Comparison of ENCODE assay signal across 9 cellular contexts in the genomic region with DNA sequence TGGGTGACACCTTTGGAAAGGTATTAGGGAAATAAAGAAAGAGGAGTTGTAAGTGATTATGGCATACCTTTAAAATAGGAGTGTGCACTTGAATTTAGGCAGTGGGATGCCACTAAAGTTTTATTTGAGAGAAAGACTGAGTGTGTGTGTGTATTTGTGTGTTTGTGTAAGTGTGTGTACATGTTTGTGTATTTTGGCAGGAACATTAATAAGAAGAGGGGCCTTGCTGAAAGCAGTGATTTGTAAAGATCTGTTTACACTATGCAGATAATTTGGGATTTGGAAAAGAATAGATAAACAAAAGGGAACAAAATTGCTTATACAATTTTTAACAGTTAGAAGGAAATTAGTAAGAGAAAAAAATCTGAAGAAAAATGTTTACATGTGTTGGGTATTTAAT.
"Had no signal": no experiment of that assay in that cellular context is flagged by ENCODE, and none has a peak within 500 bp of the region (broad histone marks: within the 10 kb centered on the region; RNA-seq: fewer than 3 reads in every experiment).

No MANE protein-coding gene starts in this region.

- H3K4me2 ChIP-seq: GM23338 had no signal

- H3K4me3 ChIP-seq: GM23338, K562 had no signal

- H3K9me3 Mint-ChIP-seq: GM23338 had no signal

- ATAC-seq: K562 had no signal

- FAIRE-seq: H1, H54, HTR-8/SVneo, K562 had no signal

- H2AFZ ChIP-seq: GM23338 had no signal

- H3K4me3 Mint-ChIP-seq: GM23338, H9 had no signal

- DNase-seq: H9, HCEC 1CT, IMR-90, KG1 had no signal
